Comparison of ENCODE assay signal across 20 cellular contexts in the genomic region with DNA sequence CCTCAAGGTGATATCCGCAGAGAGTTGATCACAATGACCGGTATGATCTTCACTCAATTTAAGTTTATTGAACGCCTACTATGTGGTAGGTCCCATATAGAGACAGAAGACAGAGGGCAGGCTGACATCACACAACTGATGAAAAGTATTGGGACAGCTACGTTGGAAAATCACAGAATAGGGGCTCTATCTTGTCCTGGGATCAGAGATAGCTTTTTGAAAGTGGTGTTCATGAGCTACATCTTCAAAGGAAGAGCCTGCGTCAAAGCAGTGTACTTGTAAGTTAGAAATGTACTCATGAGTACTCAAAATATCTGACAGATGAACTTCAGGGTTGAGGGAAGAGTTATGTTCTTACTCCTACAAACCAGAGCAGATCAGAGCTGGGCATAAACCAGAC. TPM values are rescaled to one million over a fixed set of nuclear protein-coding genes. Genes with fewer than 3 reads are reported as not detected.
DNase-seq lines count a peak whose midpoint lies in the region; ATAC-seq and TF ChIP-seq lines count a peak whose summit lies in the region.
"Had no signal": no experiment of that assay in that cellular context is flagged by ENCODE, and none has a peak within 500 bp of the region (broad histone marks: within the 10 kb centered on the region; RNA-seq: fewer than 3 reads in every experiment).

No MANE protein-coding gene starts in this region.

- no peak for TF ChIP-seq CTCF in cardiac muscle cell (IDR thresholded peaks at IDR 0.05; ENCODE audit: low read depth, low read length)
- TF ChIP-seq CTCF in osteocyte (IDR thresholded peaks at IDR 0.05), result no peak

- no peaks in the 10 kb centered on the region for H3K9me3 ChIP-seq in cardiac muscle cell (ENCODE audit: low read depth)
- H3K9me3 ChIP-seq: Peyer's patch, SJSA1 had no signal

- no peaks in the 10 kb centered on the region for H3K27me3 ChIP-seq in cardiac muscle cell
- H3K27me3 ChIP-seq: Peyer's patch, SJSA1 had no signal

- H3K36me3 ChIP-seq in cardiac muscle cell, result no peaks in the 10 kb centered on the region
- H3K36me3 ChIP-seq: Peyer's patch had no signal

- no peaks in the 10 kb centered on the region for H3K27me3 Mint-ChIP-seq in osteocyte (ENCODE audit: unreplicated experiment)

- peak overlapping the region; percentile 11 for H3K27ac Mint-ChIP-seq in osteocyte (ENCODE audit: unreplicated experiment)

- H3K9me3 Mint-ChIP-seq in osteocyte (ENCODE audit: unreplicated experiment), result no peaks in the 10 kb centered on the region
- H3K9me3 Mint-ChIP-seq: IgD-negative memory B cell had no signal

- no peak overlapping the region for H3K4me3 ChIP-seq in cardiac muscle cell
- H3K4me3 ChIP-seq: Peyer's patch, SJSA1 had no signal

- peaks cover 47% of the 10 kb centered on the region for H3K4me1 ChIP-seq in cardiac muscle cell (ENCODE audit: low read depth)

- H3K36me3 Mint-ChIP-seq in osteocyte (ENCODE audit: unreplicated experiment), result peaks cover 3% of the 10 kb centered on the region

- intact Hi-C loops in Right ventricle myocardium superior (cut with DNase I), result no loop called here

- H3K4me3 Mint-ChIP-seq in osteocyte (ENCODE audit: unreplicated experiment), result no peak overlapping the region
- H3K4me3 Mint-ChIP-seq: IgD-negative memory B cell had no signal

- no peak for ATAC-seq in Right ventricle myocardium superior (ENCODE audit: poor library complexity)
- no peak for ATAC-seq in HG02870 (IDR thresholded peaks at IDR 0.05; ENCODE audit: unreplicated experiment)
- ATAC-seq in GM18868 (IDR thresholded peaks at IDR 0.05; ENCODE audit: unreplicated experiment), result no peak
- ATAC-seq: HCT116 had no signal

- no peak for DNase-seq in cardiac muscle cell (ENCODE audit: low read depth in 1 of 2, low spot score in 1 of 2)
- DNase-seq in Right ventricle myocardium superior, result no peak
- DNase-seq in epithelial cell of prostate (ENCODE audit: low read depth, low spot score), result no peak
- no peak for DNase-seq in osteocyte (ENCODE audit: extremely low spot score, unreplicated experiment)
- DNase-seq in SW480 (ENCODE audit: low spot score), result no peak
- DNase-seq in NCI-H774 (lab: John Stamatoyannopoulos, UW), result no peak
- DNase-seq: AML-193, C1 segment of cervical spinal cord, GOT3, Karpas-422, NCI-H1417, NCI-H187, NCI-H2107, NCI-H69, Peyer's patch had no signal

- H3K27ac ChIP-seq in cardiac muscle cell (peak overlapping the region; percentile 61), epithelial cell of prostate (peak overlapping the region; percentile 88)
- H3K27ac ChIP-seq: SJSA1 had no signal

- H3K4me1 Mint-ChIP-seq in osteocyte (ENCODE audit: unreplicated experiment), result peaks cover 40% of the 10 kb centered on the region

RNA-seq across cellular contexts. Expression of a gene that starts 54.4 kb away (rescaled TPM):
- total RNA-seq in cardiac muscle cell (73.6 and 84.2 TPM in 2 replicates), Right ventricle myocardium superior (48.1 TPM), osteocyte (43.3 and 45.3 TPM in 2 replicates)
- polyA plus RNA-seq in cardiac muscle cell, result 106 and 112 TPM in 2 replicates
